ENCODE assay signal across 25 cellular contexts in the genomic region with DNA sequence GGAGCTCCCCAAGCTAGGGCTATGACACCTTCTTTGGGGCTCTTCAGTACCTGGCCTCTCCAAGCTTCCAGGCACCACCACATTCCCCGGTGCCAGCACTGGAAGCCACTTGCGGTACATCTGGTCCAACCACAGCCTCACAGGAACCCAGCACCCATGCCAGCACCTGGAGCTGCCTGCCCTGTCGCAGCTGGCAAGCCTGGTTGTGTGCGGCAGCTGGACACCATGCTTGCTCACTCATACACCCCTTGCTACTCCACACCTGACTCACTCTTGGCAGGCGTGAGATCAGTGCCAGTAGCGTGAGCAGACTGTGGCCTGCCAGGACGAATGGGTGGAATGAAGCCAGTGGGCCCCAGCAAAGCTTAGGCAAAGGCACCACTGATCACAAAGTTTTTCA. TPM values are rescaled to one million over a fixed set of nuclear protein-coding genes. Genes with fewer than 3 reads are reported as not detected.
"Had no signal": no experiment of that assay in that cellular context is flagged by ENCODE, and none has a peak within 500 bp of the region (broad histone marks: within the 10 kb centered on the region; RNA-seq: fewer than 3 reads in every experiment).

No MANE protein-coding gene starts in this region.

- H3K36me3 ChIP-seq: breast epithelium, SJSA1 had no signal

- FAIRE-seq: RCC 7860 had no signal

- DNase-seq: activated B cell treated with CpG ODN at 0.5 μM for 24 hours; activated CD4-positive, alpha-beta T cell treated with anti-CD3 and anti-CD28 coated beads for 1 hour; activated CD4-positive, alpha-beta T cell treated with anti-CD3 and anti-CD28 coated beads, Interleukin-2, amount 10 ng/mL, durations not matched to agents 24 days and 14 days; activated CD4-positive, alpha-beta T cell treated with anti-CD3 and anti-CD28 coated beads, Interleukin-2, amount 50 U/mL, for 48 hours; activated CD8-positive, alpha-beta memory T cell treated with anti-CD3 and anti-CD28 coated beads, Interleukin-2, amount 10 ng/mL, durations not matched to agents 7 days and 5 days; activated effector memory CD4-positive, alpha-beta T cell treated with Interleukin-2 at 50 U/mL for 16 hours; activated naive CD4-positive, alpha-beta T cell; activated T-cell treated with anti-CD3 and anti-CD28 coated beads, Interleukin-2, amount 50 U/mL, for 24 hours; aorta; central memory CD4-positive, alpha-beta T cell; MM.1S; NCI-H1105; NCI-H1436; NCI-H187; NCI-H2081; NCI-H446; NCI-H524; PC-3; T-helper 17 cell; T-helper 9 cell had no signal

- H3K27me3 ChIP-seq: breast epithelium, SJSA1 had no signal

- H3K9me3 ChIP-seq: breast epithelium, SJSA1 had no signal

- H3K9ac ChIP-seq: KMS-11 had no signal

- H3K4me2 ChIP-seq: KMS-11 had no signal

- H3K27ac ChIP-seq: breast epithelium, KMS-11, SJSA1 had no signal

- H3K4me1 ChIP-seq: breast epithelium, SJSA1 had no signal

- ATAC-seq: activated CD8-positive, alpha-beta memory T cell treated with anti-CD3 and anti-CD28 coated beads, Interleukin-2, amount 10 ng/mL, durations not matched to agents 7 days and 5 days; PC-3; T-helper 17 cell had no signal

- H3K4me3 ChIP-seq: breast epithelium, SJSA1 had no signal

RNA-seq across cellular contexts. Expression of gene LRRTM4, which starts 34.0 kb away (rescaled TPM):
- total RNA-seq: activated B cell treated with CpG ODN at 0.5 μM for 24 hours; activated CD4-positive, alpha-beta T cell treated with anti-CD3 and anti-CD28 coated beads, Interleukin-2, amount 10 ng/mL, durations not matched to agents 24 days and 14 days; activated CD8-positive, alpha-beta memory T cell treated with anti-CD3 and anti-CD28 coated beads, Interleukin-2, amount 10 ng/mL, durations not matched to agents 7 days and 5 days; activated T-helper 1 cell treated with anti-CD3 and anti-CD28 coated beads, Interleukin-12 subunit alpha, Interleukin-12 subunit beta, Interleukin-2, Interleukin-4 antibody, amounts not matched to agents 30 ng/mL and 10 ng/mL and 1 ng/mL, durations not matched to agents 14 hours and 24 hours and 36 hours; PC-3; SJSA1; T-helper 17 cell had no signal
- polyA plus RNA-seq: aorta had no signal
